16 cellular contexts compared by ENCODE assay signal in the genomic region with DNA sequence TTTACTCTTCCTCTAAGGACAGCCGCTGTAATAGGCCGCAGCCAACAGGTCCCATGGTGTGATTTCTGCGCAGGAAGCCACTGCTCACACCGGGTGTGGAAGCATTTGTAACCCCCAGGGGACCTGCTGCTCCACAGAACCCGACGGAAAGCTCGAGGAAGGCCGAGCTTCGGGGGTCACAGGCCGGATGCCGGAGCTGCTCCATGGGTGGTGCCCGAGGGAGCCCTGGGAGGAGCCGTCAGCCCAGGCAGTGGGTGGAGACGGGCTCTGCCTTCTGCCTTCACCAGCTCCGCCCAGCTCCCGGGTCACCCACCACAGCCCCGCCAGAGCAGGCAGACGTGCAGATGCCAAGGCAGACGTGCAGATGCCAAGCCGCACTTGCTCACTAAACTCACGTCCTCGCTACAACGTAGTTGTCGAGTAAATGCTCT.
DNase-seq lines count a peak whose midpoint lies in the region; ATAC-seq and TF ChIP-seq lines count a peak whose summit lies in the region.
"Had no signal": no experiment of that assay in that cellular context is flagged by ENCODE, and none has a peak within 500 bp of the region (broad histone marks: within the 10 kb centered on the region; RNA-seq: fewer than 3 reads in every experiment).

No MANE protein-coding gene starts in this region.

- no peak overlapping the region for H3K4me3 Mint-ChIP-seq in chondrocyte (ENCODE audit: unreplicated experiment)

- TF ChIP-seq CTCF in SK-N-SH (IDR thresholded peaks at IDR 0.05) (no peak), chondrocyte (IDR thresholded peaks at IDR 0.05) (no peak), osteoblast (IDR thresholded peaks at IDR 0.05; ENCODE audit: extremely low read depth, low read depth, low read length) (no peak)

- H3F3A ChIP-seq in SK-N-SH (replicated peaks; ENCODE audit: insufficient read depth), result no peaks in the 10 kb centered on the region

- H3K27me3 Mint-ChIP-seq in chondrocyte (ENCODE audit: low read depth), result no peaks in the 10 kb centered on the region

- peak; percentile 44 for DNase-seq in SK-N-SH
- DNase-seq in ELR (ENCODE audit: low read depth), result peak; percentile 24
- DNase-seq in chondrocyte (ENCODE audit: low spot score), result peak; percentile 92
- peak; percentile 67 for DNase-seq in osteoblast (ENCODE audit: insufficient read length, low spot score, missing footprints)
- no peak for DNase-seq in substantia nigra (lab: John Stamatoyannopoulos, UW)
- no peak for DNase-seq in caudate nucleus (lab: John Stamatoyannopoulos, UW)
- DNase-seq: COR-L47, NCI-H226, OCI-M1 had no signal

- H3K36me3 Mint-ChIP-seq in chondrocyte (ENCODE audit: low read depth), result no peaks in the 10 kb centered on the region

- H3K4me1 ChIP-seq in SK-N-SH (ENCODE audit: control insufficient read depth in 1 of 2, insufficient read depth in 2 of 2, low read depth in 1 of 2, low read length in 1 of 2) (peaks cover 0 to 6% of the 10 kb centered on the region in 2 experiments; a peak in 1 of 4 replicates), osteoblast (ENCODE audit: insufficient read depth, low read length) (no peaks in the 10 kb centered on the region)

- no peak overlapping the region for H3K4me2 ChIP-seq in SK-N-SH
- no peak overlapping the region for H3K4me2 ChIP-seq in osteoblast (ENCODE audit: insufficient read depth, low read length)

- ATAC-seq in SK-N-SH treated with all-trans-retinoic acid at 6 μM for 48 hours, result no peak
- ATAC-seq in HG02840 (IDR thresholded peaks at IDR 0.05; ENCODE audit: low FRiP score, unreplicated experiment), result no peak
- ATAC-seq: activated naive CD4-positive, alpha-beta T cell treated with anti-CD3 and anti-CD28 coated beads, Interleukin-2, amount 50 U/mL, for 72 hours had no signal

- no peak overlapping the region for H3K9ac ChIP-seq in SK-N-SH

- peaks cover 10% of the 10 kb centered on the region for H3K9me3 Mint-ChIP-seq in chondrocyte (ENCODE audit: low read depth)

- POLR2A ChIA-PET in SK-N-SH (lab: Yijun Ruan, JAX), result no interaction called here

- TF ChIP-seq RAD21 in SK-N-SH (IDR thresholded peaks at IDR 0.05; ENCODE audit: low read length), result no peak

- H3K79me2 ChIP-seq in SK-N-SH (ENCODE audit: insufficient read depth) (no peaks in the 10 kb centered on the region), osteoblast (ENCODE audit: insufficient read depth, low read length) (no peaks in the 10 kb centered on the region)

- H3K27ac ChIP-seq in SK-N-SH (ENCODE audit: low read depth in 2 of 2, low read length in 1 of 2) (no peak overlapping the region), osteoblast (ENCODE audit: low read depth, low read length) (no peak overlapping the region), substantia nigra (ENCODE audit: low read depth, low read length, poor library complexity, severe bottlenecking) (no peak overlapping the region), caudate nucleus (ENCODE audit: low read depth, low read length) (no peak overlapping the region)
- H3K27ac ChIP-seq: epithelial cell of prostate, neutrophil, thoracic aorta had no signal

- peaks cover 7% of the 10 kb centered on the region; the same call in 1 of the 2 replicates for H3K9me3 ChIP-seq in SK-N-SH
- H3K9me3 ChIP-seq in osteoblast (ENCODE audit: low read depth, low read length), result no peaks in the 10 kb centered on the region
- H3K9me3 ChIP-seq: neutrophil had no signal

- no peak for TF ChIP-seq EP300 in SK-N-SH (IDR thresholded peaks at IDR 0.05; ENCODE audit: borderline replicate concordance in 1 of 2, low read depth in 1 of 2, low read length in 1 of 2)

- H3K27me3 ChIP-seq in SK-N-SH (ENCODE audit: insufficient read depth) (no peaks in the 10 kb centered on the region), osteoblast (ENCODE audit: insufficient read depth, low read length) (no peaks in the 10 kb centered on the region)
- H3K27me3 ChIP-seq: neutrophil had no signal

- H3K36me3 ChIP-seq in SK-N-SH (replicated peaks in 1 of 2; ENCODE audit: control insufficient read depth in 1 of 2, insufficient read depth in 2 of 2, low read length in 1 of 2) (no peaks in the 10 kb centered on the region), osteoblast (ENCODE audit: insufficient read depth, low read length) (no peaks in the 10 kb centered on the region)
- H3K36me3 ChIP-seq: neutrophil, thoracic aorta had no signal

- CTCF ChIA-PET in SK-N-SH (lab: Yijun Ruan, JAX), result interaction anchor here (1.1 kb wide), 1 partner anchor 10 kb away, joined by 3 read pairs; no protein-coding TSS in a partner anchor

- H3K9me2 ChIP-seq in SK-N-SH, result no peaks in the 10 kb centered on the region

- H3K27ac Mint-ChIP-seq in chondrocyte (ENCODE audit: unreplicated experiment), result no peak overlapping the region
- H3K27ac Mint-ChIP-seq: activated naive CD4-positive, alpha-beta T cell treated with anti-CD3 and anti-CD28 coated beads, Interleukin-2, amount 50 U/mL, for 72 hours had no signal

- WGBS in SK-N-SH (ENCODE audit: low lambda C conversion rate), result 71% methylated on average over 11 of the region's 24 CpGs

- H4K20me1 ChIP-seq in SK-N-SH (ENCODE audit: insufficient read depth) (no peaks in the 10 kb centered on the region), osteoblast (ENCODE audit: insufficient read depth, low read length) (no peaks in the 10 kb centered on the region)

- H2AFZ ChIP-seq in SK-N-SH (ENCODE audit: low read depth) (no peak overlapping the region), osteoblast (ENCODE audit: low read length) (no peak overlapping the region)

- H3K4me3 ChIP-seq in SK-N-SH (ENCODE audit: low read depth in 2 of 2, low read length in 1 of 2) (no peak overlapping the region), osteoblast (ENCODE audit: insufficient read depth, low read length) (no peak overlapping the region)
- H3K4me3 ChIP-seq: lung, thoracic aorta had no signal

- peaks cover 13% of the 10 kb centered on the region for H3K4me1 Mint-ChIP-seq in chondrocyte (ENCODE audit: low read depth)

TF ChIP-seq in SK-N-SH, 30 proteins besides CTCF, POLR2A, EP300 and RAD21 (continues in another document):
- TF ChIP-seq NRF1 (IDR thresholded peaks at IDR 0.05; ENCODE audit: low read depth, low read length) (no peak), MEF2A (IDR thresholded peaks at IDR 0.05; ENCODE audit: borderline replicate concordance, low read depth) (no peak), RCOR1 (IDR thresholded peaks at IDR 0.05; ENCODE audit: low read length) (no peak), TCF12 (IDR thresholded peaks at IDR 0.05) (no peak), CHD2 (IDR thresholded peaks at IDR 0.05; ENCODE audit: low read length, partially characterized antibody) (no peak), TEAD4 (IDR thresholded peaks at IDR 0.05; ENCODE audit: borderline replicate concordance, insufficient read depth) (no peak), IRF3 (IDR thresholded peaks at IDR 0.05; ENCODE audit: low read depth, low read length) (no peak), SIN3A (IDR thresholded peaks at IDR 0.05; ENCODE audit: borderline replicate concordance, low read depth, low read length) (no peak), RXRA (IDR thresholded peaks at IDR 0.05; ENCODE audit: borderline replicate concordance, low read depth) (no peak), POLR2AphosphoS5 (IDR thresholded peaks at IDR 0.05; ENCODE audit: low read depth, low read length) (no peak), TAF1 (IDR thresholded peaks at IDR 0.05; ENCODE audit: borderline replicate concordance, low read depth, low read length) (no peak)
- TF ChIP-seq, protein P1, sequence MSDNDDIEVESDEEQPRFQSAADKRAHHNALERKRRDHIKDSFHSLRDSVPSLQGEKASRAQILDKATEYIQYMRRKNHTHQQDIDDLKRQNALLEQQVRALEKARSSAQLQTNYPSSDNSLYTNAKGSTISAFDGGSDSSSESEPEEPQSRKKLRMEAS (IDR thresholded peaks at IDR 0.05; ENCODE audit: low read depth), result no peak

TF ChIP-seq in SK-N-SH treated with all-trans-retinoic acid at 6 μM for 48 hours, 23 proteins besides CTCF, POLR2A, EP300 and RAD21 (continues in another document):
- TF ChIP-seq, protein P2, sequence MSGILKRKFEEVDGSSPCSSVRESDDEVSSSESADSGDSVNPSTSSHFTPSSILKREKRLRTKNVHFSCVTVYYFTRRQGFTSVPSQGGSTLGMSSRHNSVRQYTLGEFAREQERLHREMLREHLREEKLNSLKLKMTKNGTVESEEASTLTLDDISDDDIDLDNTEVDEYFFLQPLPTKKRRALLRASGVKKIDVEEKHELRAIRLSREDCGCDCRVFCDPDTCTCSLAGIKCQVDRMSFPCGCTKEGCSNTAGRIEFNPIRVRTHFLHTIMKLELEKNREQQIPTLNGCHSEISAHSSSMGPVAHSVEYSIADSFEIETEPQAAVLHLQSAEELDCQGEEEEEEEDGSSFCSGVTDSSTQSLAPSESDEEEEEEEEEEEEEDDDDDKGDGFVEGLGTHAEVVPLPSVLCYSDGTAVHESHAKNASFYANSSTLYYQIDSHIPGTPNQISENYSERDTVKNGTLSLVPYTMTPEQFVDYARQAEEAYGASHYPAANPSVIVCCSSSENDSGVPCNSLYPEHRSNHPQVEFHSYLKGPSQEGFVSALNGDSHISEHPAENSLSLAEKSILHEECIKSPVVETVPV (CRISPR knock-in tag; IDR thresholded peaks at IDR 0.05), result no peak
- TF ChIP-seq TCF4 (CRISPR knock-in tag; IDR thresholded peaks at IDR 0.05; ENCODE audit: borderline replicate concordance), result no peak
- no peak for TF ChIP-seq ZNF8 (CRISPR knock-in tag; IDR thresholded peaks at IDR 0.05)
- TF ChIP-seq ZNF70 (CRISPR knock-in tag; IDR thresholded peaks at IDR 0.05), result no peak
- TF ChIP-seq ZFP3 (CRISPR knock-in tag; IDR thresholded peaks at IDR 0.05), result no peak
- no peak for TF ChIP-seq SNAI2 (CRISPR knock-in tag; IDR thresholded peaks at IDR 0.05)
- no peak for TF ChIP-seq ARNTL (CRISPR knock-in tag; IDR thresholded peaks at IDR 0.05; ENCODE audit: borderline replicate concordance, low read depth)
- no peak for TF ChIP-seq ISL1 (CRISPR knock-in tag; IDR thresholded peaks at IDR 0.05)
- TF ChIP-seq PPARA (CRISPR knock-in tag; IDR thresholded peaks at IDR 0.05; ENCODE audit: borderline replicate concordance), result no peak
- TF ChIP-seq ZNF565 (CRISPR knock-in tag; conservative IDR thresholded peaks at IDR 0.05; ENCODE audit: low read depth), result no peak
- TF ChIP-seq TOX (CRISPR knock-in tag; IDR thresholded peaks at IDR 0.05; ENCODE audit: borderline replicate concordance), result no peak
- no peak for TF ChIP-seq POU6F1 (CRISPR knock-in tag; IDR thresholded peaks at IDR 0.05; ENCODE audit: borderline replicate concordance, low read depth)

Comparison
In these comparisons a context has a peak if more than half of its experiments do, and no peak if none do; other contexts are left out.
1. DNase-seq: peak in SK-N-SH (single experiment), ELR (single experiment), chondrocyte (single experiment) and osteoblast (single experiment); none in substantia nigra (0 of 49) and caudate nucleus (0 of 61).